ENCODE assay signal across 16 cellular contexts in genomic region chr6:6583836-6584235, GRCh38. TPM values are rescaled to one million over a fixed set of nuclear protein-coding genes. Genes with fewer than 3 reads are reported as not detected.
DNase-seq lines count a peak whose midpoint lies in the region; ATAC-seq, FAIRE-seq and TF ChIP-seq lines count a peak whose summit lies in the region.
"Had no signal": no experiment of that assay in that cellular context is flagged by ENCODE, and none has a peak within 500 bp of the region (broad histone marks: within the 10 kb centered on the region; RNA-seq: fewer than 3 reads in every experiment).

No MANE protein-coding gene starts in this region.

- FAIRE-seq in GM19239 (lab: Jason Lieb, UNC): peak; percentile 89
- FAIRE-seq: RCC 7860 had no signal

- DNase-seq in activated naive CD4-positive, alpha-beta T cell treated with anti-CD3 and anti-CD28 coated beads, Interleukin-2, amount 50 U/mL, for 16 hours: peak; percentile 25
- no peak for DNase-seq in activated naive CD4-positive, alpha-beta T cell (lab: John Stamatoyannopoulos, UW)
- DNase-seq in GM19239 (ENCODE audit: insufficient read length, low spot score) (no peak), OCI-M1 (lab: John Stamatoyannopoulos, UW) (peak; percentile 60), gastrocnemius medialis (no peak), SHP77 (lab: John Stamatoyannopoulos, UW) (no peak), upper lobe of left lung (no peak)
- peak in 3 of 10 donors; percentile 39 to 43 (median 40) for DNase-seq in naive thymus-derived CD8-positive, alpha-beta T cell
- DNase-seq: activated effector memory CD4-positive, alpha-beta T cell treated with Interleukin-2 at 50 U/mL for 16 hours; effector CD4-positive, alpha-beta T cell; GDM1; NCI-H446; psoas muscle had no signal

- peak overlapping the region in 8 of 10 donors; percentile 3 to 87 (median 70) for H3K27ac Mint-ChIP-seq in naive thymus-derived CD8-positive, alpha-beta T cell

- TF ChIP-seq EP300 in upper lobe of left lung (IDR thresholded peaks at IDR 0.05): no peak

- TF ChIP-seq POLR2A in gastrocnemius medialis (IDR thresholded peaks at IDR 0.05) (no peak), upper lobe of left lung (IDR thresholded peaks at IDR 0.05) (no peak)

- intact Hi-C loops in gastrocnemius medialis (cut with DNase I; ENCODE audit: low total_unique reads): no loop called here

- no peaks in the 10 kb centered on the region for H3K4me1 ChIP-seq in gastrocnemius medialis
- H3K4me1 ChIP-seq in upper lobe of left lung: peaks cover 0 to 10% (median 2%) of the 10 kb centered on the region in 4 donors
- H3K4me1 ChIP-seq: psoas muscle had no signal

- in situ Hi-C loops in gastrocnemius medialis (cut with MboI; ENCODE audit: low sequenced_read_pairs in 4 of 4): no loop called here

- peaks cover 0 to 7% (median 0%) of the 10 kb centered on the region in 3 donors for H3K36me3 Mint-ChIP-seq in naive thymus-derived CD8-positive, alpha-beta T cell

- POLR2A ChIA-PET in naive thymus-derived CD8-positive, alpha-beta T cell (lab: Charles Lee): interaction anchor here (1.1 kb wide), 1 partner anchor 75 kb away, joined by 4 read pairs; no protein-coding TSS in a partner anchor

- H3K4me3 ChIP-seq in gastrocnemius medialis: no peak overlapping the region
- H3K4me3 ChIP-seq in upper lobe of left lung: no peak overlapping the region
- H3K4me3 ChIP-seq: psoas muscle, thoracic aorta had no signal

- H3K9me3 Mint-ChIP-seq in naive thymus-derived CD8-positive, alpha-beta T cell: peaks cover 0 to 11% (median 2%) of the 10 kb centered on the region in 9 donors

- H3K4me3 Mint-ChIP-seq in naive thymus-derived CD8-positive, alpha-beta T cell: peak overlapping the region in 6 of 10 donors; percentile 26 to 44 (median 42)

- H3K36me3 ChIP-seq in gastrocnemius medialis (no peaks in the 10 kb centered on the region), upper lobe of left lung (no peaks in the 10 kb centered on the region)
- H3K36me3 ChIP-seq: thoracic aorta had no signal

- H3K27ac ChIP-seq in gastrocnemius medialis (no peak overlapping the region), upper lobe of left lung (no peak overlapping the region)
- H3K27ac ChIP-seq: psoas muscle, thoracic aorta had no signal

- WGBS in upper lobe of left lung, 2 donors: 89 to 94% methylated on average over 2 of the region's 2 CpGs

- TF ChIP-seq CTCF in gastrocnemius medialis (IDR thresholded peaks at IDR 0.05 in 4 of 5, conservative IDR thresholded peaks at IDR 0.05 in 1 of 5): no peak
- no peak for TF ChIP-seq CTCF in upper lobe of left lung (IDR thresholded peaks at IDR 0.05)

- no peaks in the 10 kb centered on the region for H3K27me3 ChIP-seq in gastrocnemius medialis
- no peaks in the 10 kb centered on the region for H3K27me3 ChIP-seq in upper lobe of left lung

- peak in 1 of 2 donors; percentile 24 for ATAC-seq in naive thymus-derived CD8-positive, alpha-beta T cell
- ATAC-seq in gastrocnemius medialis: no peak
- no peak for ATAC-seq in upper lobe of left lung (ENCODE audit: low FRiP score in 2 of 2)
- ATAC-seq: psoas muscle had no signal

- H3K9me3 ChIP-seq in gastrocnemius medialis (no peaks in the 10 kb centered on the region), upper lobe of left lung (no peaks in the 10 kb centered on the region)
- H3K9me3 ChIP-seq: psoas muscle, thoracic aorta had no signal

- peaks cover 23 to 70% (median 56%) of the 10 kb centered on the region in 4 donors for H3K4me1 Mint-ChIP-seq in naive thymus-derived CD8-positive, alpha-beta T cell

- H3K27me3 Mint-ChIP-seq in naive thymus-derived CD8-positive, alpha-beta T cell: no peaks in the 10 kb centered on the region

RNA-seq across cellular contexts. Expression of gene LY86, which starts 4.7 kb away (rescaled TPM):
- total RNA-seq in naive thymus-derived CD8-positive, alpha-beta T cell: 1 to 10 TPM; 2.2 to 3.0 TPM
- polyA plus RNA-seq in naive thymus-derived CD8-positive, alpha-beta T cell: 1 to 10 TPM; 6.0 to 7.0 (median 6.3) TPM
- 1 to 10 TPM in 1 of 4 donors, under 1 TPM in 1, not detected in 2; 0.49 to 1.3 TPM for total RNA-seq in gastrocnemius medialis
- 10 to 100 TPM in 3 of 6 donors, 1 to 10 TPM in 3; 2.1 to 21.9 (median 9.5) TPM for total RNA-seq in upper lobe of left lung
- total RNA-seq: HT1080 had no signal

Comparison
In these comparisons a context has a peak if more than half of its experiments do, and no peak if none do; other contexts are left out.
1. DNase-seq: peak in activated naive CD4-positive, alpha-beta T cell treated with anti-CD3 and anti-CD28 coated beads, Interleukin-2, amount 50 U/mL, for 16 hours (single experiment) and OCI-M1 (single experiment); none in activated naive CD4-positive, alpha-beta T cell (0 of 4), GM19239 (single experiment), gastrocnemius medialis (0 of 2), SHP77 (0 of 2) and upper lobe of left lung (0 of 2).